Comparison of ENCODE assay signal across 8 cellular contexts in the genomic region with DNA sequence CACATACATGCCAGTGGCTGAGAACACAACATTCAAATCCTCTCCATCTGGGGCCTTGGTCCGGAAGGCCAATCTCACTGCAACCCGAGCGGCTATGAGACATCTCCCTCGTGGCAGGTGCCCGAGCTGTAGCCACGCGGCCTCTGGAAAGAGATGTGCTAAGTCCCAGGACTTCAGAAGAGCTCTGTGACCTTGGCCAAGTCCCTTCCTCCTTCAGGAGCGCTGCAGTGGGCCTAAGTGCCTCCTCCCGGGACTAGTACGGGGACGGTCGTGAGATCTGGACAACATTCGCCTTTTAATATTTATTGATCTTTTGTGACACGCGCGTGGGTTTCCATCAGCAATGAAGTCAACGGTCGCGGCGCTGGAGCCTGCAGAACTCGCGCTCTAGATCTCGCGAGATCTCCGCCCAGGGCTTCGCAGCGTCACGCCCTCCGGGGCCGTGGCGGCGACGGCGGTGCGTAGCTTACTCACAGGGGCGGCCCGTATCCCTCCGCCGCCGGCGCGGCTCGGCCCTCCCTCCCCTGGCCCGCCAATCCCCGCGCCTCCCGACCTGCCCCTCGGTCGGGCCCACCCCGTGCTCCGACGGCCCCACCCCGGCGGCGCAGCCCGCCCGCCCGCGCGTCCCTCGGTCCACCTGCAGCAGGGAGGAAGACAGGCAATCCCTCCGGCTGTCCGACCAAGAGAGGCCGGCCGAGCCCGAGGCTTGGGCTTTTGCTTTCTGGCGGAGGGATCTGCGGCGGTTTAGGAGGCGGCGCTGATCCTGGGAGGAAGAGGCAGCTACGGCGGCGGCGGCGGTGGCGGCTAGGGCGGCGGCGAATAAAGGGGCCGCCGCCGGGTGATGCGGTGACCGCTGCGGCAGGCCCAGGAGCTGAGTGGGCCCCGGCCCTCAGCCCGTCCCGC. TPM values are rescaled to one million over a fixed set of nuclear protein-coding genes. Genes with fewer than 3 reads are reported as not detected.
DNase-seq lines count a peak whose midpoint lies in the region; ATAC-seq and TF ChIP-seq lines count a peak whose summit lies in the region.

A gene (plus strand): TSS at position 588 of the 903 bp plus-strand sequence. CDS start 453 bp downstream, outside the sequence.

- H3K27me3 ChIP-seq in rectal smooth muscle tissue (ENCODE audit: control insufficient read depth, insufficient read depth, low read length), result no peaks in the 10 kb centered on the region
- H3K27me3 ChIP-seq in vagina, result no peaks in the 10 kb centered on the region

- intact Hi-C loops in vagina (cut with DNase I), result no loop called here

- H3K27ac ChIP-seq in rectal smooth muscle tissue (ENCODE audit: low read depth, low read length) (peak within 1 kb of the TSS; percentile 97), vagina (peak within 1 kb of the TSS; percentile 93)

- H3K4me1 ChIP-seq in rectal smooth muscle tissue (ENCODE audit: control insufficient read depth, insufficient read depth, low read length) (peaks cover 13% of the 10 kb centered on the region), vagina (peaks cover 46% of the 10 kb centered on the region)

- TF ChIP-seq CTCF in astrocyte of the cerebellum (IDR thresholded peaks at IDR 0.05; ENCODE audit: low read depth, low read length, missing control alignments) (no peak), vagina (IDR thresholded peaks at IDR 0.05) (no peak)

- H3K9ac ChIP-seq in rectal smooth muscle tissue (ENCODE audit: low read length), result peak within 1 kb of the TSS; percentile 88

- H3K36me3 ChIP-seq in rectal smooth muscle tissue (ENCODE audit: control insufficient read depth, insufficient read depth, low read length) (no peaks in the 10 kb centered on the region), vagina (no peaks in the 10 kb centered on the region)

- ATAC-seq in GM18511 (IDR thresholded peaks at IDR 0.05; ENCODE audit: unreplicated experiment) (peak; percentile 84), HG03025 (IDR thresholded peaks at IDR 0.05; ENCODE audit: low FRiP score, unreplicated experiment) (peak; percentile 65)

- peak; percentile 95 to 96 for DNase-seq in NCI-H2081 (lab: John Stamatoyannopoulos, UW)
- DNase-seq in T-helper 9 cell, result peak; percentile 97
- peak; percentile 94 for DNase-seq in astrocyte of the cerebellum (ENCODE audit: low read depth)
- peak; percentile 98 for DNase-seq in hepatic stellate cell (ENCODE audit: low spot score)
- peak in 1 of 2 donors; percentile 96 for DNase-seq in vagina (ENCODE audit: extremely low spot score in 2 of 2)

- in situ Hi-C loops in astrocyte of the cerebellum (cut with HindIII; ENCODE audit: low sequenced_read_pairs), result no loop called here

- TF ChIP-seq POLR2A in vagina (IDR thresholded peaks at IDR 0.05), result peak in 1 of 2 donors; percentile 67

- H3K9me3 ChIP-seq in vagina, result no peaks in the 10 kb centered on the region

- H3K4me3 ChIP-seq in astrocyte of the cerebellum (ENCODE audit: low read depth, low read length) (peak within 1 kb of the TSS; percentile 89), rectal smooth muscle tissue (ENCODE audit: low read length) (peak within 1 kb of the TSS; percentile 93), vagina (peak within 1 kb of the TSS; percentile 78)

RNA-seq across cellular contexts. Expression of the gene that starts here (rescaled TPM):
- 57.5 TPM for total RNA-seq in vagina
